ENCODE assay signal across 12 cellular contexts in genomic region chr1:153515504-153516394, GRCh38. TPM values are rescaled to one million over a fixed set of nuclear protein-coding genes. Genes with fewer than 3 reads are reported as not detected.
DNase-seq lines count a peak whose midpoint lies in the region; ATAC-seq and TF ChIP-seq lines count a peak whose summit lies in the region.
"Had no signal": no experiment of that assay in that cellular context is flagged by ENCODE, and none has a peak within 500 bp of the region (broad histone marks: within the 10 kb centered on the region; RNA-seq: fewer than 3 reads in every experiment).

No MANE protein-coding gene starts in this region.

- CTCF ChIA-PET in mammary epithelial cell (lab: Charles Lee; ENCODE audit: low non-redundant PET), result interaction anchor here (1.0 kb wide), 1 partner anchor 18 kb away, joined by 5 read pairs; no protein-coding TSS in a partner anchor

- H3K4me1 ChIP-seq in GM23338 (ENCODE audit: insufficient read depth), result peaks cover 9% of the 10 kb centered on the region; the same call in 1 of the 2 replicates
- H3K4me1 ChIP-seq in mammary epithelial cell (ENCODE audit: insufficient read depth, low read length), result peaks cover 38% of the 10 kb centered on the region
- H3K4me1 ChIP-seq in neutrophil (ENCODE audit: control insufficient read depth in 1 of 2, insufficient read depth in 1 of 2, low read depth in 1 of 2, low read length in 1 of 2), result peaks cover 66 to 72% of the 10 kb centered on the region in 2 experiments

- no peaks in the 10 kb centered on the region for H3K36me3 ChIP-seq in GM23338 (ENCODE audit: insufficient read depth)
- no peaks in the 10 kb centered on the region for H3K36me3 ChIP-seq in mammary epithelial cell (ENCODE audit: insufficient read depth, low read length)
- H3K36me3 ChIP-seq in neutrophil, result no peaks in the 10 kb centered on the region

- no peaks in the 10 kb centered on the region for H3K9me2 ChIP-seq in GM23338 (ENCODE audit: insufficient read depth)

- intact Hi-C loops in mammary epithelial cell (cut with micrococcal nuclease), result no loop called here

- H3K79me2 ChIP-seq in GM23338 (replicated peaks; ENCODE audit: insufficient read depth) (no peaks in the 10 kb centered on the region), mammary epithelial cell (ENCODE audit: insufficient read depth, low read length) (no peaks in the 10 kb centered on the region)

- no peak overlapping the region for H3K4me2 ChIP-seq in GM23338
- H3K4me2 ChIP-seq in mammary epithelial cell (ENCODE audit: insufficient read depth, low read depth, low read length), result peak overlapping the region; percentile 35

- H3F3A ChIP-seq in GM23338 (replicated peaks; ENCODE audit: low read depth), result no peaks in the 10 kb centered on the region

- H3K4me1 Mint-ChIP-seq in GM23338, result peaks cover 25% of the 10 kb centered on the region

- H3K27ac ChIP-seq in GM23338 (ENCODE audit: low read depth) (no peak overlapping the region), mammary epithelial cell (ENCODE audit: insufficient read depth, low read depth, low read length) (peak overlapping the region; percentile 27), neutrophil (peak overlapping the region; percentile 93)

- H3K4me3 ChIP-seq in GM23338 (no peak overlapping the region), mammary epithelial cell (replicated peaks in 1 of 3; ENCODE audit: insufficient read depth in 1 of 3, low read depth in 2 of 3, low read length in 3 of 3) (no peak overlapping the region), neutrophil (ENCODE audit: low read depth in 1 of 2, low read length in 1 of 2) (peak overlapping the region; percentile 54)
- H3K4me3 ChIP-seq: GM12878 had no signal

- DNase-seq in GM23338 (ENCODE audit: low spot score) (no peak), NCI-H2171 treated with DMSO at 0.1 percent for 48 hours (lab: John Stamatoyannopoulos, UW) (peak; percentile 37), mammary epithelial cell (peak; percentile 69), ecto neural progenitor cell (ENCODE audit: low spot score) (no peak)
- no peak for DNase-seq in activated CD4-positive, alpha-beta T cell treated with anti-CD3 and anti-CD28 coated beads, Interleukin-2, amount 50 U/mL, for 4 hours
- DNase-seq: effector CD8-positive, alpha-beta T cell; NCI-H524 treated with DMSO at 0.1 percent for 48 hours had no signal

- H3K9me3 ChIP-seq in mammary epithelial cell (replicated peaks; ENCODE audit: insufficient read depth, low read length) (no peaks in the 10 kb centered on the region), neutrophil (no peaks in the 10 kb centered on the region)

- H3K27me3 Mint-ChIP-seq in GM23338 (ENCODE audit: insufficient read depth, low read depth, poor library complexity), result peaks cover 26% of the 10 kb centered on the region

- peaks cover 47% of the 10 kb centered on the region for H3K27me3 ChIP-seq in GM23338 (ENCODE audit: insufficient read depth)
- no peaks in the 10 kb centered on the region for H3K27me3 ChIP-seq in mammary epithelial cell (ENCODE audit: insufficient read depth, low read length)
- no peaks in the 10 kb centered on the region for H3K27me3 ChIP-seq in neutrophil

- no peak overlapping the region for H3K9ac ChIP-seq in mammary epithelial cell (ENCODE audit: insufficient read depth, low read length)

- H3K4me3 Mint-ChIP-seq in GM23338, result no peak overlapping the region
- H3K4me3 Mint-ChIP-seq: memory B cell had no signal

- no peaks in the 10 kb centered on the region for H3K36me3 Mint-ChIP-seq in GM23338 (ENCODE audit: low read depth)
- H3K36me3 Mint-ChIP-seq: memory B cell had no signal

- TSS peak; percentile 46 for BruUV-seq in mammary epithelial cell (replicated peaks; lab: Mats Ljungman, UMichigan)

- H2AFZ ChIP-seq in GM23338, result no peak overlapping the region; the same call in 1 of the 2 replicates
- peak overlapping the region; percentile 23 for H2AFZ ChIP-seq in mammary epithelial cell (ENCODE audit: low read depth, low read length)

- H4K20me1 ChIP-seq in GM23338 (replicated peaks; ENCODE audit: insufficient read depth) (no peaks in the 10 kb centered on the region), mammary epithelial cell (ENCODE audit: insufficient read depth, low read length) (no peaks in the 10 kb centered on the region)

- ATAC-seq in GM23338 (peak; percentile 15; the same call in 2 of the 3 replicates), GM19351 (IDR thresholded peaks at IDR 0.05; ENCODE audit: unreplicated experiment) (no peak), GM21737 (IDR thresholded peaks at IDR 0.05; ENCODE audit: unreplicated experiment) (no peak)
- ATAC-seq: GM12878 had no signal

- no peaks in the 10 kb centered on the region; the same call in 1 of the 3 replicates for H3K9me3 Mint-ChIP-seq in GM23338
- H3K9me3 Mint-ChIP-seq: memory B cell had no signal

- in situ Hi-C loops in mammary epithelial cell (cut with MboI; ENCODE audit: low sequenced_read_pairs in 2 of 2), result no loop called here

- WGBS in mammary epithelial cell (ENCODE audit: low coverage, missing lambda C conversion rate), result 51% methylated on average over 7 of the region's 8 CpGs

- no peak overlapping the region for H3K27ac Mint-ChIP-seq in GM23338
- H3K27ac Mint-ChIP-seq: memory B cell had no signal

- dilution Hi-C loops in mammary epithelial cell (cut with HindIII; ENCODE audit: low sequenced_read_pairs), result no loop called here

- no peak for TF ChIP-seq CTCF in GM23338 (conservative IDR thresholded peaks at IDR 0.05; ENCODE audit: low read depth in 2 of 2)
- no peak for TF ChIP-seq CTCF in mammary epithelial cell (conservative IDR thresholded peaks at IDR 0.05 in 1 of 2, IDR thresholded peaks at IDR 0.05 in 1 of 2; ENCODE audit: extremely low read depth in 1 of 2, insufficient read depth in 1 of 2, low read depth in 1 of 2, low read length in 2 of 2)
- TF ChIP-seq CTCF in neutrophil (IDR thresholded peaks at IDR 0.05), result no peak

TF ChIP-seq in GM23338, 12 proteins besides CTCF, POLR2A, EP300 and RAD21:
- no peak for TF ChIP-seq JUNB (IDR thresholded peaks at IDR 0.05; ENCODE audit: unreplicated experiment)

RNA-seq across cellular contexts. Expression of gene S100A6, which starts 20.0 kb away (rescaled TPM):
- total RNA-seq in GM23338 (2014; rRNA removed; shearing (Covaris generic)), result 7.3 and 9.4 TPM in 2 replicates
- polyA plus RNA-seq in GM23338 (2016; fragmentation: Nextera tagmentation; extraction: Ambion mirVana) (77.5 and 98.0 TPM in 2 replicates), mammary epithelial cell (2,730 TPM)
- total RNA-seq in mammary epithelial cell, result 1,000 to 10,000 TPM; 1,155 to 2,455 TPM
- 719 TPM for polyA minus RNA-seq in mammary epithelial cell

RNA-seq across cellular contexts. Expression of gene S100A5, which starts 25.0 kb away (rescaled TPM):
- total RNA-seq in GM23338 (2014; rRNA removed; shearing (Covaris generic)), result not detected in 2 replicates
- polyA plus RNA-seq in GM23338 (2016; fragmentation: Nextera tagmentation; extraction: Ambion mirVana) (0.47 TPM in 1 of 2 replicates, not detected in the other), mammary epithelial cell (0.34 TPM)
- total RNA-seq in mammary epithelial cell, result not detected
- polyA minus RNA-seq in mammary epithelial cell, result not detected

RNA-seq across cellular contexts. Expression of gene S100A4, which starts 29.9 kb away (rescaled TPM):
- total RNA-seq in GM23338 (2014; rRNA removed; shearing (Covaris generic)), result 8.2 and 14.2 TPM in 2 replicates
- polyA plus RNA-seq in GM23338 (2016; fragmentation: Nextera tagmentation; extraction: Ambion mirVana), result 34.6 and 36.0 TPM in 2 replicates
- total RNA-seq in mammary epithelial cell, result 1 to 10 TPM; 4.3 to 9.9 TPM
- polyA plus RNA-seq in mammary epithelial cell, result 24.2 TPM
- polyA minus RNA-seq in mammary epithelial cell, result not detected

RNA-seq across cellular contexts. Expression of gene S100A3, which starts 33.3 kb away (rescaled TPM):
- total RNA-seq in GM23338 (2014; rRNA removed; shearing (Covaris generic)), result not detected in 2 replicates
- polyA plus RNA-seq in GM23338 (2016; fragmentation: Nextera tagmentation; extraction: Ambion mirVana) (not detected in 2 replicates), mammary epithelial cell (46.1 TPM)
- 10 to 100 TPM in 1 of 2 donors, 1 to 10 TPM in 1; 3.5 to 58.6 TPM for total RNA-seq in mammary epithelial cell
- 17.4 TPM for polyA minus RNA-seq in mammary epithelial cell
- total RNA-seq: GM12878 had no signal

RNA-seq across cellular contexts. Expression of gene S100A2, which starts 49.9 kb away (rescaled TPM):
- total RNA-seq in GM23338 (2014; rRNA removed; shearing (Covaris generic)), result 0.66 TPM in 1 of 2 replicates, not detected in the other
- polyA plus RNA-seq in GM23338 (2016; fragmentation: Nextera tagmentation; extraction: Ambion mirVana) (0.89 and 1.1 TPM in 2 replicates), mammary epithelial cell (15,689 TPM)
- total RNA-seq in mammary epithelial cell, result over 10,000 TPM in 1 of 2 donors, 1,000 to 10,000 TPM in 1; 2,255 to 12,622 TPM
- 4,465 TPM for polyA minus RNA-seq in mammary epithelial cell

Comparison
In these comparisons a context has a peak if more than half of its experiments do, and no peak if none do; other contexts are left out.
1. DNase-seq: peak in NCI-H2171 treated with DMSO at 0.1 percent for 48 hours (single experiment) and mammary epithelial cell (single experiment); none in GM23338 (single experiment), ecto neural progenitor cell (single experiment) and activated CD4-positive, alpha-beta T cell treated with anti-CD3 and anti-CD28 coated beads, Interleukin-2, amount 50 U/mL, for 4 hours (0 of 2).
2. H3K4me3 ChIP-seq: peak in neutrophil (2 of 2); none in GM23338 (single experiment) and mammary epithelial cell (0 of 3).
3. RNA of gene S100A6, which starts 20.0 kb away (total RNA-seq): 1,155 to 2,455 TPM in mammary epithelial cell; 7.3 to 9.4 TPM in GM23338; every median in the first group is over 100 times any median in the second.